ENCODE assay signal across 8 cellular contexts in the genomic region with DNA sequence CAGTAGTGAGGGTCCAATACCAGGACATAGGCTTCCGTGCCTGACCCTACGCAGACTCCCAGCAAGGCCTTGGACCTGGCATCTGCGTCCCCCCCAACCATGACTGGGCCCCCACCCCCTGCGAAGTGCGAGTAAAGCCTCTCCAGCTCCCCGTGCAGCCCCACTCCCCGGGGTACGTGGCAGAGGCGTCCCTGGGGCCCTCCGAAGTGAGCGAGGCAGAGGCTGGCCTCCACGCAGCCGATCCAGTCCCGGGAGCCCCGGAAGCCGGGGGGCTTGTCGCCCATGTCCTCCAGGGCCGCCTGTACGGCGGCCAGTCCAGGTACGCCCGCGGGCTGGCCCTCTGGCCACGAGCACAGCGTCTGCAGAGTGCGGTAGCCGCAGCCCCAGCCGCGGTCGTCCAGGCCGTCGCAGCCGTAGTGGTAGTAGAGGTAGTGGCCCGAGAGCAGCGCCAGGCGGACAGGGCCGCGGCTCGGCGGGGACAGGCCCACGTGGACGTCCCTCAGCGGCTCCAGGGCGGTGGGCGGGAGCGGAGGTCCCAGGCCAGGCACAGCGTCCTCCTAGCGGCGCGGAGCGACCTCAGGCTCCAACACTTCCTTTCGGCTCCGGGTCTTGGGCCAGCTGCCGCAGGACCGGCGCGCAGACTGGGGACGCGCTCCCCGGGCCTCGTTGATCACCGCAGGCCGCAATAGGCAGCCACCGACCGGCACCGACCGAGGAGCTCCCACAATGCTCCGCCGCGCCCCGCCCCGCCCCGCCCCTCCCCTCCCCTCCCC. TPM values are rescaled to one million over a fixed set of nuclear protein-coding genes. Genes with fewer than 3 reads are reported as not detected.
DNase-seq lines count a peak whose midpoint lies in the region; ATAC-seq, FAIRE-seq and TF ChIP-seq lines count a peak whose summit lies in the region.

Gene UFSP1, minus strand, starts transcription at position 728 of the 773 bp plus-strand sequence. Its CDS starts 444 bp downstream, at position 284.

- H3K9ac ChIP-seq in MM.1S (ENCODE audit: low read length) = peak within 1 kb of the TSS; percentile 80

- H3K27ac ChIP-seq in MM.1S (ENCODE audit: low read length) (peak within 1 kb of the TSS; percentile 29; the same call in 1 of the 2 replicates), mesodermal cell (ENCODE audit: low read depth, low read length, severe bottlenecking) (peak within 1 kb of the TSS; percentile 86), uterus (peak within 1 kb of the TSS; percentile 89 to 92)

- peak within 1 kb of the TSS; percentile 99 for H3K4me2 ChIP-seq in MM.1S (ENCODE audit: low read depth, low read length)

- peaks cover 42% of the 10 kb centered on the region for H3K27me3 ChIP-seq in MM.1S (replicated peaks; ENCODE audit: insufficient read depth, low read length)
- no peaks in the 10 kb centered on the region for H3K27me3 ChIP-seq in uterus

- H3K9me3 ChIP-seq in MM.1S (replicated peaks; ENCODE audit: insufficient read depth, low read length) (no peaks in the 10 kb centered on the region), mesodermal cell (ENCODE audit: control insufficient read depth, low read length) (no peaks in the 10 kb centered on the region), uterus (no peaks in the 10 kb centered on the region)

- TF ChIP-seq CTCF in MM.1S (IDR thresholded peaks at IDR 0.05; ENCODE audit: low read length) (no peak), uterus (IDR thresholded peaks at IDR 0.05) (peak in 1 of 4 experiments; percentile 21), D721Med (IDR thresholded peaks at IDR 0.05; ENCODE audit: insufficient read depth, missing control alignments) (no peak)

- no peaks in the 10 kb centered on the region for H3K9me2 ChIP-seq in MM.1S (replicated peaks; ENCODE audit: insufficient read depth, low read length)

- peaks cover 12% of the 10 kb centered on the region; the same call in 1 of the 2 replicates for H3F3A ChIP-seq in MM.1S (ENCODE audit: insufficient read depth, low read length)

- peaks cover 10% of the 10 kb centered on the region for H3K79me2 ChIP-seq in MM.1S (ENCODE audit: low read length)

- FAIRE-seq in GM12891 (lab: Jason Lieb, UNC) (peak; percentile 5), D721Med (lab: Jason Lieb, UNC) (no peak)

- WGBS in mesodermal cell (ENCODE audit: insufficient coverage in 2 of 2), 2 experiments = 3 to 4% methylated on average over 39 to 49 of the region's 73 CpGs

- H3K36me3 ChIP-seq in MM.1S (replicated peaks; ENCODE audit: insufficient read depth, low read length) (peaks cover 37% of the 10 kb centered on the region), mesodermal cell (ENCODE audit: control insufficient read depth, insufficient read depth, low read length) (peaks cover 51% of the 10 kb centered on the region), uterus (no peaks in the 10 kb centered on the region)

- no peak for DNase-seq in GM12891 (ENCODE audit: insufficient read length, low spot score)
- DNase-seq in MM.1S = no peak
- peak; percentile 54 for DNase-seq in cerebellum (ENCODE audit: low spot score)
- no peak for DNase-seq in uterus
- no peak for DNase-seq in D721Med (ENCODE audit: insufficient read length, low spot score)
- DNase-seq in NCI-H1930 (lab: John Stamatoyannopoulos, UW) = no peak

- H3K4me3 ChIP-seq in MM.1S (ENCODE audit: low read length) (peak within 1 kb of the TSS; percentile 82), mesodermal cell (ENCODE audit: extremely low read depth, insufficient read depth, low read length, poor library complexity, severe bottlenecking) (peak within 1 kb of the TSS; percentile 52), uterus (peak within 1 kb of the TSS; percentile 71 to 76)

- TF ChIP-seq POLR2A in GM12891 (IDR thresholded peaks at IDR 0.05; ENCODE audit: low read depth, low read length) (peak; percentile 71), uterus (IDR thresholded peaks at IDR 0.05) (no peak)

- H3K4me1 ChIP-seq in MM.1S (ENCODE audit: low read length) = peaks cover 10% of the 10 kb centered on the region
- H3K4me1 ChIP-seq in mesodermal cell (ENCODE audit: control insufficient read depth, insufficient read depth, low read length, poor library complexity, severe bottlenecking) = peaks cover 15% of the 10 kb centered on the region
- H3K4me1 ChIP-seq in uterus = peaks cover 0 to 13% of the 10 kb centered on the region in 2 donors

- H4K20me1 ChIP-seq in MM.1S (ENCODE audit: insufficient read depth, low read length) = no peaks in the 10 kb centered on the region

- intact Hi-C loops in uterus (cut with DNase I; ENCODE audit: low total_unique reads) = no loop called here

- H2AFZ ChIP-seq in MM.1S (ENCODE audit: low read length) = peak within 1 kb of the TSS; percentile 75

- ATAC-seq in GM21723 (IDR thresholded peaks at IDR 0.05; ENCODE audit: unreplicated experiment) = peak; percentile 26

TF ChIP-seq in GM12891, 5 proteins besides CTCF, POLR2A, EP300 and RAD21:
- TF ChIP-seq TAF1 (IDR thresholded peaks at IDR 0.05; ENCODE audit: low read depth, low read length) (peak; percentile 63), POLR2AphosphoS5 (IDR thresholded peaks at IDR 0.05; ENCODE audit: low read depth, low read length) (peak; percentile 80; the same call in 1 of the 2 replicates), POU2F2 (IDR thresholded peaks at IDR 0.05; ENCODE audit: low read depth, low read length) (0 out of 2 replicates have a peak, but pooled peaks have one; percentile 60), PAX5 (IDR thresholded peaks at IDR 0.05; ENCODE audit: insufficient read depth, low read length, severe bottlenecking) (no peak), SPI1 (IDR thresholded peaks at IDR 0.05; ENCODE audit: low read depth, low read length) (no peak)

RNA-seq across cellular contexts. Expression of gene UFSP1, which starts in this region (rescaled TPM):
- polyA plus RNA-seq in GM12891 (2012; ENCODE audit: low read depth, missing spikeins) = 1.2 TPM
- 2.3 TPM for total RNA-seq in cerebellum
- polyA plus RNA-seq in mesodermal cell (2013, experiment 1 of 2) = 1.5 TPM
- 0.86 TPM for polyA plus RNA-seq in mesodermal cell (2013, experiment 2 of 2)
- total RNA-seq in uterus = 1 to 10 TPM in 3 of 4 donors, not detected in 1; 4.8 to 9.7 (median 5.0) TPM

Comparison
In these comparisons a context has a peak if more than half of its experiments do, and no peak if none do; other contexts are left out.
1. H3K27ac ChIP-seq: peak in every context shown above with its lines; median percentile 90 in uterus; 86 in mesodermal cell; 29 in MM.1S.